1 cellular context compared by ENCODE assay signal in genomic region chr5:129428636-129429035, GRCh38.
A peak's percentile ranks its signal among the peaks of the same experiment; 100 is the strongest.
TF ChIP-seq lines count a peak whose summit lies in the region.

No MANE protein-coding gene starts in this region.

TF ChIP-seq in HEK293, 187 proteins besides CTCF, POLR2A, EP300 and RAD21 (continued from another document):
- TF ChIP-seq ZNF518A (tag by site-specific recombination; conservative IDR thresholded peaks at IDR 0.05; ENCODE audit: low read depth) (peak; percentile 82), ZBTB11 (tag by site-specific recombination; conservative IDR thresholded peaks at IDR 0.05; ENCODE audit: low read depth) (peak; percentile 68)
